10 cellular contexts compared by ENCODE assay signal in genomic region chr4:5708829-5709680, GRCh38. TPM values are rescaled to one million over a fixed set of nuclear protein-coding genes. Genes with fewer than 3 reads are reported as not detected.
A peak's percentile ranks its signal among the peaks of the same experiment; 100 is the strongest.
DNase-seq lines count a peak whose midpoint lies in the region; ATAC-seq and TF ChIP-seq lines count a peak whose summit lies in the region.
"Had no signal": no experiment of that assay in that cellular context is flagged by ENCODE, and none has a peak within 500 bp of the region (broad histone marks: within the 10 kb centered on the region; RNA-seq: fewer than 3 reads in every experiment).

No MANE protein-coding gene starts in this region.

- no peak for ATAC-seq in GM18511 (IDR thresholded peaks at IDR 0.05; ENCODE audit: unreplicated experiment)

- no peaks in the 10 kb centered on the region; the same call in 1 of the 2 replicates for H3K36me3 ChIP-seq in H7 (replicated peaks; ENCODE audit: control insufficient read depth, insufficient read depth, low read length)
- no peaks in the 10 kb centered on the region for H3K36me3 ChIP-seq in skeletal muscle tissue (ENCODE audit: control insufficient read depth in 3 of 3, insufficient read depth in 3 of 3, low read length in 3 of 3)

- H3K36me3 Mint-ChIP-seq in brain, result peaks cover 15% of the 10 kb centered on the region

- H3K9me3 ChIP-seq in skeletal muscle tissue (ENCODE audit: control insufficient read depth in 3 of 3, low read length in 3 of 3), result no peaks in the 10 kb centered on the region

- H3K4me1 ChIP-seq in skeletal muscle tissue (ENCODE audit: control insufficient read depth in 3 of 3, insufficient read depth in 3 of 3, low read length in 3 of 3), result peaks cover 18 to 21% (median 19%) of the 10 kb centered on the region in 3 donors

- peak overlapping the region; percentile 70 for H3K4me3 ChIP-seq in H7 (ENCODE audit: insufficient read depth, low read depth, low read length)
- peak overlapping the region; percentile 67 for H3K4me3 ChIP-seq in iPS-11a (ENCODE audit: low read depth, low read length)
- peak overlapping the region; percentile 56 to 71 (median 69) for H3K4me3 ChIP-seq in skeletal muscle tissue (ENCODE audit: low read length in 3 of 3)

- DNase-seq in H7 (peak; percentile 60), SK-N-DZ (ENCODE audit: low spot score) (no peak), HT-29 (ENCODE audit: low spot score) (no peak)
- DNase-seq in activated naive CD4-positive, alpha-beta T cell (lab: John Stamatoyannopoulos, UW), result no peak
- DNase-seq: naive B cell had no signal

- H3K27ac ChIP-seq in skeletal muscle tissue (ENCODE audit: low read depth, low read length), result peak overlapping the region; percentile 51

- peak overlapping the region; percentile 50 to 62 (median 57) for H3K9ac ChIP-seq in skeletal muscle tissue (ENCODE audit: low read depth in 1 of 3, low read length in 3 of 3)

- peak overlapping the region in 1 of 5 experiments; percentile 3 for H3K27ac Mint-ChIP-seq in brain
- H3K27ac Mint-ChIP-seq: activated naive CD8-positive, alpha-beta T cell; naive B cell had no signal

- H3K4me1 Mint-ChIP-seq in brain, result peaks cover 38% of the 10 kb centered on the region

- H3K4me3 Mint-ChIP-seq in brain, result peak overlapping the region in 4 of 5 experiments; percentile 55 to 62 (median 58)
- H3K4me3 Mint-ChIP-seq: activated naive CD8-positive, alpha-beta T cell had no signal

- no peak for TF ChIP-seq CTCF in brain (conservative IDR thresholded peaks at IDR 0.05)

- H3K27me3 Mint-ChIP-seq in brain, result peaks cover 70% of the 10 kb centered on the region

- H3K27me3 ChIP-seq in H7 (ENCODE audit: control insufficient read depth, insufficient read depth, low read length) (peaks cover 14% of the 10 kb centered on the region), skeletal muscle tissue (ENCODE audit: control insufficient read depth in 3 of 3, insufficient read depth in 3 of 3, low read length in 3 of 3) (peaks cover 18 to 36% (median 28%) of the 10 kb centered on the region in 3 donors)

- peaks cover 5 to 14% (median 13%) of the 10 kb centered on the region in 5 experiments for H3K9me3 Mint-ChIP-seq in brain

RNA-seq across cellular contexts. Expression of gene EVC2, which starts 0.7 kb away (rescaled TPM):
- total RNA-seq in H7 (2014; rRNA removed; shearing (Covaris generic)), result 6.2 and 7.5 TPM in 2 replicates
- polyA plus RNA-seq in brain (ENCODE audit: insufficient read depth, low read depth, low replicate concordance), result 2.3 TPM
- 5.2 TPM for total RNA-seq in skeletal muscle tissue
- polyA plus RNA-seq in SK-N-DZ (2014; cell fraction: cytosol; rRNA removed), result 1.8 and 2.1 TPM in 2 replicates
- polyA plus RNA-seq in SK-N-DZ (2014; cell fraction: nucleus; rRNA removed), result 2.4 and 2.7 TPM in 2 replicates
- total RNA-seq in HT-29 (2014; rRNA removed; shearing (Covaris generic)), result not detected in 2 replicates

RNA-seq across cellular contexts. Expression of gene EVC, which starts 1.9 kb away (rescaled TPM):
- 4.5 and 15.4 TPM in 2 replicates for total RNA-seq in H7 (2014; rRNA removed; shearing (Covaris generic))
- 2.7 TPM for polyA plus RNA-seq in brain (ENCODE audit: insufficient read depth, low read depth, low replicate concordance)
- 19.8 TPM for total RNA-seq in skeletal muscle tissue
- polyA plus RNA-seq in SK-N-DZ (2014; cell fraction: cytosol; rRNA removed), result 4.7 and 10.9 TPM in 2 replicates
- polyA plus RNA-seq in SK-N-DZ (2014; cell fraction: nucleus; rRNA removed), result 6.5 and 9.6 TPM in 2 replicates
- total RNA-seq in HT-29 (2014; rRNA removed; shearing (Covaris generic)), result not detected in 2 replicates
